Comparison of ENCODE assay signal across 8 cellular contexts in the genomic region with DNA sequence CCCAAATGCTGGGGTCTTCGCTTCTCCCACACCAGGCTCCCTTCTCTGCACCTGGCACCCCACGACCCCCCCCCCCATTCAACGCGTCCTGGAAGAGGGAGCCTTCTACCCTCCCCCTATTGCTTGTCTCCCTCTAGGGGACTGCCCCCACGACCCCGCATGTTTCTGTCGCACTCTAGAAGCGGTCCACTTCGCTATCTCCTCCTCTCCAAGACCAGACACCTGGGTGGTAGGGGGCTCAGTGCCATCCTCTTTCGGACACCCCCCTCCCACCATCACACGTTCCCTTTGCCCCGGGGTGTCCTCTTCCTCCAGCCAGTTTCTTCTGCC. TPM values are rescaled to one million over a fixed set of nuclear protein-coding genes. Genes with fewer than 3 reads are reported as not detected.
DNase-seq lines count a peak whose midpoint lies in the region; ATAC-seq and TF ChIP-seq lines count a peak whose summit lies in the region.

No MANE protein-coding gene starts in this region.

- CTCF ChIA-PET in Calu3 (lab: Charles Lee): interaction anchor here (0.6 to 3.4 kb wide), 13 partner anchors 10 to 1640 kb away, joined by 3 to 23 read pairs (median 5); a partner anchor contains a TSS

- TF ChIP-seq EP300 in esophagus muscularis mucosa (IDR thresholded peaks at IDR 0.05): no peak

- intact Hi-C loops in Calu3 (cut with micrococcal nuclease; ENCODE audit: unreplicated experiment): loop anchor here (10.0 kb wide), 1 partner anchor 83 kb away; a partner anchor contains a TSS
- intact Hi-C loops in esophagus muscularis mucosa (cut with DNase I): loop anchor here (5.0 kb wide), 2 partner anchors 35 to 75 kb away; a partner anchor contains a TSS

- no peaks in the 10 kb centered on the region for H3K27me3 Mint-ChIP-seq in Calu3 (ENCODE audit: unreplicated experiment)

- peaks cover 42% of the 10 kb centered on the region for H3K36me3 Mint-ChIP-seq in Calu3 (ENCODE audit: insufficient read depth, unreplicated experiment)

- peak overlapping the region; percentile 69 for H3K27ac Mint-ChIP-seq in Calu3 (ENCODE audit: unreplicated experiment)

- no TSS peak for BruUV-seq in Calu3 (replicated peaks; lab: Mats Ljungman, UMichigan)

- H3K4me3 ChIP-seq in Peyer's patch (peak overlapping the region; percentile 84 to 91 (median 88)), esophagus muscularis mucosa (peak overlapping the region; percentile 80 to 90 (median 88)), parathyroid adenoma (ENCODE audit: low read depth, low read length) (peak overlapping the region; percentile 77)

- H3K27me3 ChIP-seq in Peyer's patch (peaks cover 0 to 4% of the 10 kb centered on the region in 2 donors), esophagus muscularis mucosa (peaks cover 0 to 6% (median 0%) of the 10 kb centered on the region in 4 donors), parathyroid adenoma (ENCODE audit: control insufficient read depth, insufficient read depth, low read length) (no peaks in the 10 kb centered on the region)

- H3K4me1 Mint-ChIP-seq in Calu3 (ENCODE audit: low read depth, unreplicated experiment): peaks cover 21% of the 10 kb centered on the region

- H3K27ac ChIP-seq in Peyer's patch (peak overlapping the region; percentile 84 to 99 (median 92)), esophagus muscularis mucosa (replicated peaks in 1 of 4) (peak overlapping the region; percentile 87 to 95 (median 93)), parathyroid adenoma (no peak overlapping the region)

- TF ChIP-seq CTCF in Calu3 (IDR thresholded peaks at IDR 0.05; ENCODE audit: unreplicated experiment): no peak
- TF ChIP-seq CTCF in Peyer's patch (IDR thresholded peaks at IDR 0.05): no peak
- TF ChIP-seq CTCF in esophagus muscularis mucosa (IDR thresholded peaks at IDR 0.05): no peak
- TF ChIP-seq CTCF in parathyroid adenoma (IDR thresholded peaks at IDR 0.05): no peak

- DNase-seq in Calu3 (no peak), Peyer's patch (no peak), esophagus muscularis mucosa (ENCODE audit: extremely low spot score) (no peak), hippocampal formation (lab: John Stamatoyannopoulos, UW) (no peak), COLO829 (ENCODE audit: low spot score) (no peak)

- H3K9me3 ChIP-seq in Peyer's patch (no peaks in the 10 kb centered on the region), esophagus muscularis mucosa (no peaks in the 10 kb centered on the region), parathyroid adenoma (ENCODE audit: control insufficient read depth, low read length) (no peaks in the 10 kb centered on the region)

- no peak overlapping the region for H3K9ac ChIP-seq in parathyroid adenoma

- no peak for ATAC-seq in GM21515 (IDR thresholded peaks at IDR 0.05; ENCODE audit: unreplicated experiment)
- no peak for ATAC-seq in GM18498 (IDR thresholded peaks at IDR 0.05; ENCODE audit: unreplicated experiment)

- no peak for TF ChIP-seq POLR2A in Peyer's patch (IDR thresholded peaks at IDR 0.05)
- no peak for TF ChIP-seq POLR2A in esophagus muscularis mucosa (IDR thresholded peaks at IDR 0.05; ENCODE audit: low read depth)

- peak overlapping the region; percentile 89 for H3K4me3 Mint-ChIP-seq in Calu3 (ENCODE audit: low read depth, unreplicated experiment)

- no peaks in the 10 kb centered on the region for H3K79me2 ChIP-seq in parathyroid adenoma

- H3K4me2 ChIP-seq in parathyroid adenoma (ENCODE audit: low read length): peak overlapping the region; percentile 97

- WGBS in esophagus muscularis mucosa: under 1% methylated on average over 12 of the region's 12 CpGs

- no peaks in the 10 kb centered on the region for H3K9me3 Mint-ChIP-seq in Calu3 (ENCODE audit: low read depth, unreplicated experiment)

- peaks cover 0 to 8% (median 0%) of the 10 kb centered on the region in 3 donors for H3K36me3 ChIP-seq in Peyer's patch
- peaks cover 0 to 11% (median 7%) of the 10 kb centered on the region in 4 donors for H3K36me3 ChIP-seq in esophagus muscularis mucosa
- H3K36me3 ChIP-seq in parathyroid adenoma (ENCODE audit: control insufficient read depth, insufficient read depth, low read length): no peaks in the 10 kb centered on the region

- H3K4me1 ChIP-seq in Peyer's patch (peaks cover 0 to 22% (median 8%) of the 10 kb centered on the region in 4 donors), esophagus muscularis mucosa (peaks cover 23 to 61% (median 58%) of the 10 kb centered on the region in 4 donors), parathyroid adenoma (no peaks in the 10 kb centered on the region)

- peak overlapping the region; percentile 73 for H2AFZ ChIP-seq in parathyroid adenoma

RNA-seq across cellular contexts. Expression of a gene that starts 1.5 kb away (rescaled TPM):
- 39.2 and 42.0 TPM in 2 replicates for total RNA-seq in Calu3 (2022)
- total RNA-seq in Peyer's patch: 10 to 100 TPM in 3 of 4 donors, 1 to 10 TPM in 1; 6.8 to 80.9 (median 22.9) TPM
- 10 to 100 TPM; 29.8 to 52.4 (median 31.8) TPM for total RNA-seq in esophagus muscularis mucosa

RNA-seq across cellular contexts. Expression of a gene that starts 11.7 kb away (rescaled TPM):
- total RNA-seq in Calu3 (2022) (6.4 and 8.5 TPM in 2 replicates), Peyer's patch (1 to 10 TPM in 3 of 4 donors, not detected in 1; 3.6 to 6.8 (median 3.8) TPM), esophagus muscularis mucosa (1 to 10 TPM; 4.9 to 9.3 (median 6.9) TPM)

RNA-seq across cellular contexts. Expression of a gene that starts 24.1 kb away (rescaled TPM):
- total RNA-seq in Calu3 (2022) (3.9 and 5.0 TPM in 2 replicates), Peyer's patch (10 to 100 TPM in 2 of 4 donors, 1 to 10 TPM in 2; 8.3 to 19.6 (median 11.0) TPM), esophagus muscularis mucosa (10 to 100 TPM in 3 of 4 donors, 1 to 10 TPM in 1; 9.7 to 17.2 (median 14.1) TPM)

RNA-seq across cellular contexts. Expression of a gene that starts 42.3 kb away (rescaled TPM):
- total RNA-seq in Calu3 (2022) (45.8 and 48.0 TPM in 2 replicates), Peyer's patch (10 to 100 TPM; 17.9 to 33.0 (median 29.6) TPM), esophagus muscularis mucosa (10 to 100 TPM; 11.6 to 21.2 (median 14.8) TPM)

RNA-seq across cellular contexts. Expression of a gene that starts 44.9 kb away (rescaled TPM):
- total RNA-seq in Calu3 (2022) (44.7 and 49.5 TPM in 2 replicates), Peyer's patch (10 to 100 TPM in 2 of 4 donors, 1 to 10 TPM in 2; 5.4 to 12.4 (median 10.0) TPM), esophagus muscularis mucosa (10 to 100 TPM; 11.2 to 15.2 (median 13.2) TPM)
